ENCODE assay signal across 27 cellular contexts in the genomic region with DNA sequence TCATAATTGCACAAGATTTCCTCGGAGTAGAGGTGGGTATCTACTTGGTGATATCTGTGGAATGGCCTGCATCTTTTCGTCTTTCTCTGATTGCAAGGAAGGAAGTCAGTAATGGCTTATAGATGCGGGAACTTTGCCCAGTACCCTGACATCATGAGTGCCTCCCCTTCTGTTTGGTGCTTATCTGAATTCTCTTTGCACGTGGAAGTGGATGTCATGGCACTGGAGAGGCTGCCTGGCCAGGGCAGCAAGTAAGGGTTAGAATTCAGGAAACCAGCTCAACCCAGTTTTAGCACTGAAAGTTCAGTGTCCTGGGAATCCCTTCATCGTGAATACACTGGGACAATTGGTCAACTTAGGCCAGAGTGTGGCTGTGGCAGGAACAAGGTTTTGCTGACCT.
"Had no signal": no experiment of that assay in that cellular context is flagged by ENCODE, and none has a peak within 500 bp of the region (broad histone marks: within the 10 kb centered on the region; RNA-seq: fewer than 3 reads in every experiment).

No MANE protein-coding gene starts in this region.

- H3K27me3 Mint-ChIP-seq: activated CD8-positive, alpha-beta memory T cell treated with anti-CD3 and anti-CD28 coated beads, Interleukin-2, amount 10 ng/mL, durations not matched to agents 7 days and 5 days; effector memory CD8-positive, alpha-beta T cell; stimulated activated naive CD8-positive, alpha-beta T cell treated with anti-CD3 and anti-CD28 coated beads, Interleukin-15, amount 100 ng/mL, for 72 hours; type B pancreatic cell had no signal

- DNase-seq: activated B cell treated with CpG ODN at 0.5 μM for 24 hours; activated CD4-positive, alpha-beta T cell treated with anti-CD3 and anti-CD28 coated beads, Interleukin-2, amount 50 U/mL, for 1 hour; activated CD8-positive, alpha-beta memory T cell treated with anti-CD3 and anti-CD28 coated beads, Interleukin-2, amount 10 ng/mL, durations not matched to agents 7 days and 5 days; activated CD8-positive, alpha-beta T cell treated with anti-CD3 and anti-CD28 coated beads, Interleukin-2, amount 10 ng/mL, durations not matched to agents 7 days and 5 days; activated naive CD4-positive, alpha-beta T cell; activated T-cell treated with anti-CD3 and anti-CD28 coated beads, Interleukin-2, amount 50 U/mL, for 48 hours; colonic mucosa; dorsolateral prefrontal cortex; effector memory CD8-positive, alpha-beta T cell; foreskin fibroblast; head of caudate nucleus; naive thymus-derived CD8-positive, alpha-beta T cell; sigmoid colon; SK-N-SH; small intestine; stimulated activated CD4-positive, alpha-beta T cell treated with anti-CD3 and anti-CD28 coated beads, Interleukin-4, amount 100 ng/mL, for 24 hours; stimulated activated naive CD8-positive, alpha-beta T cell treated with anti-CD3 and anti-CD28 coated beads, Interleukin-15, amount 100 ng/mL, for 72 hours; substantia nigra; SW 1271; T-helper 9 cell; uterus had no signal

- H3K4me2 ChIP-seq: SK-N-SH had no signal

- H3K27me3 ChIP-seq: colonic mucosa, dorsolateral prefrontal cortex, sigmoid colon, uterus had no signal

- H3K4me3 ChIP-seq: colonic mucosa, dorsolateral prefrontal cortex, sigmoid colon, uterus had no signal

- H3K4me3 Mint-ChIP-seq: activated B cell treated with CpG ODN at 0.5 μM for 24 hours; activated CD8-positive, alpha-beta memory T cell treated with anti-CD3 and anti-CD28 coated beads, Interleukin-2, amount 10 ng/mL, durations not matched to agents 7 days and 5 days; activated CD8-positive, alpha-beta T cell treated with anti-CD3 and anti-CD28 coated beads, Interleukin-2, amount 10 ng/mL, durations not matched to agents 7 days and 5 days; effector memory CD8-positive, alpha-beta T cell; memory B cell; naive thymus-derived CD8-positive, alpha-beta T cell; stimulated activated effector memory CD8-positive, alpha-beta T cell treated with anti-CD3 and anti-CD28 coated beads, Interleukin-12 subunit alpha, Interleukin-12 subunit beta, amount 100 ng/mL, for 72 hours; stimulated activated naive CD8-positive, alpha-beta T cell treated with anti-CD3 and anti-CD28 coated beads, Interleukin-15, amount 100 ng/mL, for 72 hours; T-helper 1 cell treated with Interleukin-12 subunit alpha and Interleukin-12 subunit beta and Interleukin-4 antibody, amounts not matched to agents 30 μg/mL and 1 μg/mL, for 36 hours; type B pancreatic cell had no signal

- H3K9me3 Mint-ChIP-seq: activated B cell treated with CpG ODN at 0.5 μM for 24 hours; activated naive CD4-positive, alpha-beta T cell treated with anti-CD3 and anti-CD28 coated beads, Interleukin-2, amount 50 U/mL, for 72 hours; activated T-helper 2 cell treated with anti-CD3 and anti-CD28 coated beads, Interferon-gamma antibody, Interleukin-2, Interleukin-4, amounts not matched to agents 10 μg/mL and 5 μg/mL and 100 μg/mL, durations not matched to agents 14 hours and 24 hours and 36 hours; effector memory CD8-positive, alpha-beta T cell; memory B cell; naive thymus-derived CD8-positive, alpha-beta T cell; stimulated activated effector memory CD8-positive, alpha-beta T cell treated with anti-CD3 and anti-CD28 coated beads, Interleukin-12 subunit alpha, Interleukin-12 subunit beta, amount 100 ng/mL, for 72 hours; stimulated activated naive CD8-positive, alpha-beta T cell treated with anti-CD3 and anti-CD28 coated beads, Interleukin-15, amount 100 ng/mL, for 72 hours; T-helper 1 cell treated with Interleukin-12 subunit alpha and Interleukin-12 subunit beta and Interleukin-4 antibody, amounts not matched to agents 30 μg/mL and 1 μg/mL, for 36 hours; type B pancreatic cell had no signal

- H3K4me1 Mint-ChIP-seq: stimulated activated effector memory CD8-positive, alpha-beta T cell treated with anti-CD3 and anti-CD28 coated beads, Interleukin-12 subunit alpha, Interleukin-12 subunit beta, amount 100 ng/mL, for 72 hours; stimulated activated naive CD8-positive, alpha-beta T cell treated with anti-CD3 and anti-CD28 coated beads, Interleukin-15, amount 100 ng/mL, for 72 hours had no signal

- H3K27ac ChIP-seq: colonic mucosa, dorsolateral prefrontal cortex, sigmoid colon, uterus had no signal

- H3K36me3 ChIP-seq: colonic mucosa, sigmoid colon, uterus had no signal

- ATAC-seq: activated CD8-positive, alpha-beta memory T cell treated with anti-CD3 and anti-CD28 coated beads, Interleukin-2, amount 10 ng/mL, durations not matched to agents 7 days and 5 days; activated CD8-positive, alpha-beta T cell treated with anti-CD3 and anti-CD28 coated beads, Interleukin-2, amount 10 ng/mL, durations not matched to agents 7 days and 5 days; activated naive CD4-positive, alpha-beta T cell treated with anti-CD3 and anti-CD28 coated beads, Interleukin-2, amount 50 U/mL, for 72 hours; effector memory CD8-positive, alpha-beta T cell; naive thymus-derived CD8-positive, alpha-beta T cell; stimulated activated effector memory CD8-positive, alpha-beta T cell treated with anti-CD3 and anti-CD28 coated beads, Interleukin-12 subunit alpha, Interleukin-12 subunit beta, amount 100 ng/mL, for 72 hours; stimulated activated naive CD8-positive, alpha-beta T cell treated with anti-CD3 and anti-CD28 coated beads, Interleukin-15, amount 100 ng/mL, for 72 hours had no signal

- H3K9me3 ChIP-seq: colonic mucosa, sigmoid colon, SK-N-SH, uterus had no signal

- H3K4me1 ChIP-seq: colonic mucosa, uterus had no signal

- H3K27ac Mint-ChIP-seq: activated B cell treated with CpG ODN at 0.5 μM for 24 hours; activated CD8-positive, alpha-beta memory T cell treated with anti-CD3 and anti-CD28 coated beads, Interleukin-2, amount 10 ng/mL, durations not matched to agents 7 days and 5 days; activated CD8-positive, alpha-beta T cell treated with anti-CD3 and anti-CD28 coated beads, Interleukin-2, amount 10 ng/mL, durations not matched to agents 7 days and 5 days; activated naive CD4-positive, alpha-beta T cell treated with anti-CD3 and anti-CD28 coated beads, Interleukin-2, amount 50 U/mL, for 72 hours; activated T-helper 2 cell treated with anti-CD3 and anti-CD28 coated beads, Interferon-gamma antibody, Interleukin-2, Interleukin-4, amounts not matched to agents 10 μg/mL and 5 μg/mL and 100 μg/mL, durations not matched to agents 14 hours and 24 hours and 36 hours; effector memory CD8-positive, alpha-beta T cell; memory B cell; naive thymus-derived CD8-positive, alpha-beta T cell; stimulated activated effector memory CD8-positive, alpha-beta T cell treated with anti-CD3 and anti-CD28 coated beads, Interleukin-12 subunit alpha, Interleukin-12 subunit beta, amount 100 ng/mL, for 72 hours; T-helper 1 cell treated with Interleukin-12 subunit alpha and Interleukin-12 subunit beta and Interleukin-4 antibody, amounts not matched to agents 30 μg/mL and 1 μg/mL, for 36 hours; type B pancreatic cell had no signal

- H3K36me3 Mint-ChIP-seq: activated CD8-positive, alpha-beta memory T cell treated with anti-CD3 and anti-CD28 coated beads, Interleukin-2, amount 10 ng/mL, durations not matched to agents 7 days and 5 days; activated naive CD4-positive, alpha-beta T cell treated with anti-CD3 and anti-CD28 coated beads, Interleukin-2, amount 50 U/mL, for 72 hours; memory B cell; naive thymus-derived CD8-positive, alpha-beta T cell; stimulated activated effector memory CD8-positive, alpha-beta T cell treated with anti-CD3 and anti-CD28 coated beads, Interleukin-12 subunit alpha, Interleukin-12 subunit beta, amount 100 ng/mL, for 72 hours; type B pancreatic cell had no signal

- H3K9ac ChIP-seq: SK-N-SH had no signal
